22 cellular contexts compared by ENCODE assay signal in genomic region chr1:232329103-232329788, GRCh38.
DNase-seq lines count a peak whose midpoint lies in the region; ATAC-seq, FAIRE-seq and TF ChIP-seq lines count a peak whose summit lies in the region.
"Had no signal": no experiment of that assay in that cellular context is flagged by ENCODE, and none has a peak within 500 bp of the region (broad histone marks: within the 10 kb centered on the region; RNA-seq: fewer than 3 reads in every experiment).

No MANE protein-coding gene starts in this region.

- H4K8ac ChIP-seq in H1 (ENCODE audit: extremely low read depth, insufficient read depth, low read length) (no peak overlapping the region), trophoblast cell (ENCODE audit: low read depth, low read length) (no peak overlapping the region)

- H3K18ac ChIP-seq in H1 (ENCODE audit: extremely low read depth, low read length): no peak overlapping the region
- H3K18ac ChIP-seq in trophoblast cell (ENCODE audit: low read length): no peak overlapping the region

- H3K27ac ChIP-seq in H1 (ENCODE audit: low read depth, low read length) (no peak overlapping the region), heart right ventricle (peak overlapping the region in 6 of 10 donors; percentile 6 to 56 (median 33)), trophoblast cell (ENCODE audit: low read depth, low read length) (no peak overlapping the region)
- H3K27ac ChIP-seq: C4-2B had no signal

- FAIRE-seq in H1 (lab: Jason Lieb, UNC): no peak

- H3K9ac ChIP-seq in H1 (replicated peaks in 1 of 4; ENCODE audit: extremely low read depth in 1 of 4, low read depth in 3 of 4, low read length in 3 of 4) (no peak overlapping the region), trophoblast cell (ENCODE audit: low read length) (no peak overlapping the region)

- H3K36me3 Mint-ChIP-seq in T-cell: no peaks in the 10 kb centered on the region
- H3K36me3 Mint-ChIP-seq: CD8-positive, alpha-beta memory T cell had no signal

- H3K23me2 ChIP-seq in H1 (ENCODE audit: low read depth, low read length): no peaks in the 10 kb centered on the region

- TF ChIP-seq RAD21 in H1 (IDR thresholded peaks at IDR 0.05 in 1 of 2, conservative IDR thresholded peaks at IDR 0.05 in 1 of 2; ENCODE audit: low read depth in 2 of 2, low read length in 2 of 2): no peak

- H2BK5ac ChIP-seq in H1 (ENCODE audit: low read depth, low read length) (no peak overlapping the region), trophoblast cell (ENCODE audit: low read depth, low read length, poor library complexity) (no peak overlapping the region)

- H2BK15ac ChIP-seq in H1 (ENCODE audit: low read length): 0 out of 2 replicates have a peak overlapping the region, but pooled peaks have one; percentile 12

- peaks cover 5 to 9% (median 8%) of the 10 kb centered on the region in 3 donors for H3K4me1 Mint-ChIP-seq in T-cell

- no peak overlapping the region for H4K5ac ChIP-seq in H1 (ENCODE audit: insufficient read length, low read depth, low read length)

- H3K56ac ChIP-seq in H1 (replicated peaks; ENCODE audit: insufficient read length, low read depth, low read length): no peak overlapping the region

- 95% methylated on average over 9 of the region's 9 CpGs; no CpG with 5 or more reads in 1 of the 2 experiments for WGBS in H1 (ENCODE audit: extremely low coverage in 1 of 2, insufficient coverage in 1 of 2, insufficient read length in 1 of 2, insufficient replicate concordance in 2 of 2, low coverage in 1 of 2, low lambda C conversion rate in 2 of 2, missing lambda C conversion rate in 1 of 2), 2 experiments
- 66 to 75% methylated on average over 9 of the region's 9 CpGs for WGBS in heart right ventricle, 2 donors
- WGBS in trophoblast cell (ENCODE audit: extremely low coverage, insufficient coverage, insufficient read length): no CpG with 5 or more reads among the region's 9 CpGs

- H3K27me3 ChIP-seq in H1 (replicated peaks in 1 of 4; ENCODE audit: control insufficient read depth in 3 of 4, extremely low read depth in 1 of 4, insufficient read depth in 3 of 4, low read length in 3 of 4): no peaks in the 10 kb centered on the region; a peak in 1 of 7 replicates
- H3K27me3 ChIP-seq in heart right ventricle: no peaks in the 10 kb centered on the region
- H3K27me3 ChIP-seq in trophoblast cell (ENCODE audit: insufficient read depth, low read length): no peaks in the 10 kb centered on the region
- H3K27me3 ChIP-seq: Peyer's patch had no signal

- POLR2A ChIA-PET in H1 (lab: Charles Lee; ENCODE audit: partially characterized antibody): interaction anchor here (0.9 kb wide), 1 partner anchor 22 kb away, joined by 3 read pairs; no protein-coding TSS in a partner anchor
- POLR2A ChIA-PET in T-cell (lab: Charles Lee): interaction anchor here in 1 of 2 donors (0.6 kb wide), 1 partner anchor 72 kb away, joined by 3 read pairs; no protein-coding TSS in a partner anchor

- H3K14ac ChIP-seq in H1 (ENCODE audit: insufficient read length): no peak overlapping the region
- H3K14ac ChIP-seq in trophoblast cell (ENCODE audit: low read length): no peak overlapping the region

- no peak overlapping the region for H3K27ac Mint-ChIP-seq in T-cell

- H2BK12ac ChIP-seq in H1 (ENCODE audit: low read depth, low read length) (no peak overlapping the region), trophoblast cell (ENCODE audit: low read length) (no peak overlapping the region)

- no peak overlapping the region for H4K91ac ChIP-seq in H1 (replicated peaks; ENCODE audit: insufficient read length, low read length)
- no peak overlapping the region for H4K91ac ChIP-seq in trophoblast cell (ENCODE audit: low read depth, low read length)

- H3K4me2 ChIP-seq in H1 (ENCODE audit: insufficient read depth in 1 of 2, low read depth in 2 of 2, low read length in 2 of 2): no peak overlapping the region
- H3K4me2 ChIP-seq in trophoblast cell (ENCODE audit: low read length): no peak overlapping the region

- H4K20me1 ChIP-seq in H1 (replicated peaks in 1 of 2; ENCODE audit: control insufficient read depth in 1 of 2, insufficient read depth in 2 of 2, low read length in 2 of 2): no peaks in the 10 kb centered on the region

- H3K4ac ChIP-seq in H1 (replicated peaks; ENCODE audit: insufficient read length, low read depth, low read length): no peak overlapping the region
- no peak overlapping the region for H3K4ac ChIP-seq in trophoblast cell (ENCODE audit: low read depth, low read length)

- no peaks in the 10 kb centered on the region for H3K36me3 ChIP-seq in H1 (ENCODE audit: control insufficient read depth in 2 of 4, insufficient read depth in 4 of 4, low read length in 3 of 4)
- H3K36me3 ChIP-seq in heart right ventricle: no peaks in the 10 kb centered on the region
- no peaks in the 10 kb centered on the region for H3K36me3 ChIP-seq in trophoblast cell (ENCODE audit: control insufficient read depth in 1 of 2, insufficient read depth in 2 of 2, low read length in 2 of 2)
- H3K36me3 ChIP-seq: Peyer's patch had no signal

- H3K79me2 ChIP-seq in H1 (ENCODE audit: control insufficient read depth in 1 of 2, insufficient read depth in 2 of 2, low read length in 2 of 2) (no peaks in the 10 kb centered on the region), trophoblast cell (ENCODE audit: control insufficient read depth, insufficient read depth, low read length, poor library complexity) (no peaks in the 10 kb centered on the region)

- H3K4me1 ChIP-seq in H1 (replicated peaks in 1 of 4; ENCODE audit: control insufficient read depth in 3 of 4, insufficient read depth in 4 of 4, low read length in 3 of 4) (no peaks in the 10 kb centered on the region), heart right ventricle (peaks cover 4 to 31% (median 13%) of the 10 kb centered on the region in 9 donors), trophoblast cell (ENCODE audit: control insufficient read depth in 1 of 2, insufficient read depth in 2 of 2, low read length in 2 of 2) (peaks cover 0 to 4% of the 10 kb centered on the region in 2 experiments)
- H3K4me1 ChIP-seq: Peyer's patch had no signal

- peaks cover 7 to 19% of the 10 kb centered on the region in 2 experiments; a peak in 3 of 4 replicates for H3K9me3 ChIP-seq in H1 (ENCODE audit: insufficient read depth in 2 of 2, low read depth in 1 of 2, low read length in 1 of 2)
- no peaks in the 10 kb centered on the region for H3K9me3 ChIP-seq in heart right ventricle
- peaks cover 5% of the 10 kb centered on the region for H3K9me3 ChIP-seq in trophoblast cell (ENCODE audit: insufficient read depth, low read depth, low read length)
- H3K9me3 ChIP-seq: Peyer's patch had no signal

- TF ChIP-seq POLR2A in H1 (IDR thresholded peaks at IDR 0.05; ENCODE audit: control extremely low read depth in 1 of 2, low read depth in 2 of 2, low read length in 2 of 2): no peak

- H2AFZ ChIP-seq in H1 (ENCODE audit: low read length): no peak overlapping the region
- H2AFZ ChIP-seq in trophoblast cell (ENCODE audit: insufficient read depth, low read length, poor library complexity): no peak overlapping the region

- no peak overlapping the region for H3K23ac ChIP-seq in H1 (ENCODE audit: insufficient read length)
- H3K23ac ChIP-seq in trophoblast cell (ENCODE audit: low read length): no peak overlapping the region

- H3K4me3 ChIP-seq in H1 (ENCODE audit: extremely low read depth in 1 of 4, insufficient read depth in 2 of 4, low read depth in 3 of 4, low read length in 4 of 4) (no peak overlapping the region), heart right ventricle (no peak overlapping the region), trophoblast cell (ENCODE audit: low read depth, low read length) (no peak overlapping the region)
- H3K4me3 ChIP-seq: Peyer's patch had no signal

- no peak for TF ChIP-seq EP300 in H1 (IDR thresholded peaks at IDR 0.05; ENCODE audit: borderline replicate concordance in 1 of 2, low read depth in 2 of 2, low read length in 2 of 2)

- H2AK5ac ChIP-seq in H1 (ENCODE audit: low read depth, low read length): no peak overlapping the region
- no peak overlapping the region for H2AK5ac ChIP-seq in trophoblast cell (ENCODE audit: low read length)

- H3K27me3 Mint-ChIP-seq in T-cell: peaks cover 3 to 9% of the 10 kb centered on the region in 2 donors

- peak in 4 of 8 donors; percentile 28 to 67 (median 46) for ATAC-seq in heart right ventricle
- no peak for ATAC-seq in HG02981 (IDR thresholded peaks at IDR 0.05; ENCODE audit: unreplicated experiment)
- ATAC-seq in T-cell (replicated peaks in 1 of 4): no peak
- ATAC-seq in HG03095 (IDR thresholded peaks at IDR 0.05; ENCODE audit: unreplicated experiment): no peak

- H3K79me1 ChIP-seq in H1 (ENCODE audit: low read depth, low read length) (peaks cover 2% of the 10 kb centered on the region; the same call in 1 of the 2 replicates), trophoblast cell (ENCODE audit: low read length) (no peaks in the 10 kb centered on the region)

- intact Hi-C loops in heart right ventricle (cut with DNase I): loop anchor here in 3 of 10 donors (2.0 to 10.0 kb wide), 3 partner anchors 76 to 296 kb away; no protein-coding TSS in a partner anchor

- DNase-seq in NCI-H748 (lab: John Stamatoyannopoulos, UW; ENCODE audit: unreplicated experiment) (peak; percentile 32), NCI-H748 treated with DMSO at 0.1 percent for 48 hours (lab: John Stamatoyannopoulos, UW) (no peak), H1 (ENCODE audit: low read depth in 1 of 2, low spot score in 2 of 2) (no peak), heart right ventricle (no peak), trophoblast cell (peak; percentile 35 to 70), T-cell (no peak)
- DNase-seq: Calu3; CD8-positive, alpha-beta memory T cell; H7; KBM-7; MM.1S; NCI-H1092; NCI-H1436; NCI-H187 treated with DMSO at 0.1 percent for 48 hours; NCI-H2107; NCI-H2227 treated with DMSO at 0.1 percent for 48 hours; NCI-H510A; NCI-H774; Peyer's patch had no signal

- H2BK20ac ChIP-seq in H1 (ENCODE audit: low read length): no peak overlapping the region

- no peak overlapping the region for H2BK120ac ChIP-seq in H1 (replicated peaks; ENCODE audit: low read depth, low read length)
- no peak overlapping the region for H2BK120ac ChIP-seq in trophoblast cell (ENCODE audit: insufficient read depth, low read length, poor library complexity)

- CTCF ChIA-PET in H1 (lab: Charles Lee; ENCODE audit: partially characterized antibody) (interaction anchor here (0.6 to 3.8 kb wide), 2 partner anchors 11 to 527 kb away, joined by 3 to 12 read pairs; no protein-coding TSS in a partner anchor), T-cell (lab: Charles Lee) (no interaction called here)

- no peak overlapping the region for H3K4me3 Mint-ChIP-seq in T-cell
- H3K4me3 Mint-ChIP-seq: CD8-positive, alpha-beta memory T cell had no signal

- no peaks in the 10 kb centered on the region for H3K9me3 Mint-ChIP-seq in T-cell

- no peak overlapping the region for H4K12ac ChIP-seq in trophoblast cell (ENCODE audit: low read depth, low read length)

- TF ChIP-seq CTCF in H1 (IDR thresholded peaks at IDR 0.05; ENCODE audit: control extremely low read depth in 1 of 3, insufficient read depth in 1 of 3, low read depth in 1 of 3, low read length in 3 of 3): no peak
- TF ChIP-seq CTCF in heart right ventricle (IDR thresholded peaks at IDR 0.05): no peak

TF ChIP-seq in H1, 55 proteins besides CTCF, POLR2A, EP300 and RAD21 (continues in another document):
- TF ChIP-seq ZNF274 (IDR thresholded peaks at IDR 0.05; ENCODE audit: borderline replicate concordance, extremely low read depth, low read length) (no peak), NRF1 (IDR thresholded peaks at IDR 0.05; ENCODE audit: low read depth, low read length) (no peak), CBX5 (IDR thresholded peaks at IDR 0.05; ENCODE audit: low read depth, low read length) (no peak), BRCA1 (IDR thresholded peaks at IDR 0.05; ENCODE audit: low read depth, low read length) (no peak)

Comparison
In these comparisons a context has a peak if more than half of its experiments do, and no peak if none do; other contexts are left out.
1. DNase-seq: peak in NCI-H748 (single experiment) and trophoblast cell (2 of 2); none in NCI-H748 treated with DMSO at 0.1 percent for 48 hours (single experiment), H1 (0 of 2), heart right ventricle (0 of 2) and T-cell (0 of 34).
2. H3K27ac ChIP-seq: peak in heart right ventricle (6 of 10); none in H1 (single experiment) and trophoblast cell (single experiment).